1 cellular context compared by ENCODE assay signal in the genomic region with DNA sequence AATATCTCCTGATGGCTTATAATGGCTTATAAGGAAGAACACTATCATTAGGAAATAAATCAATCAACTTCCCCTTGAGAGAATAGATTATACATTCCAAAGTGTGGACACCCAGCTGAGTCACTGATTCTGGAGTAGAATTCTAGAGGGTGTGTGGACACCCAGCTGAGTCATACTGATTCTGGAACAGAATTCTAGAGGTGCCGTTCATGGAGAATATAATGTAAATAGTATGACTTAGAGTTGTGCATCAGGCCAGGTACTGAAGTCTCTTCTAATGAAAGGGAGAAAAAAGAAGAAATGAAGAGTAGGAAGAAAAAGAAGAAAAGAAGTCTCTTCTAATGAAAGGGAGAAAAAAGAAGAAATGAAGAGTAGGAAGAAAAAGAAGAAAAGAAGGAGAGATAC.
TF ChIP-seq lines count a peak whose summit lies in the region.

No MANE protein-coding gene starts in this region.

TF ChIP-seq in K562, 482 proteins besides CTCF, POLR2A, EP300 and RAD21 (continued from another document and continues in another):
- TF ChIP-seq, protein P1, sequence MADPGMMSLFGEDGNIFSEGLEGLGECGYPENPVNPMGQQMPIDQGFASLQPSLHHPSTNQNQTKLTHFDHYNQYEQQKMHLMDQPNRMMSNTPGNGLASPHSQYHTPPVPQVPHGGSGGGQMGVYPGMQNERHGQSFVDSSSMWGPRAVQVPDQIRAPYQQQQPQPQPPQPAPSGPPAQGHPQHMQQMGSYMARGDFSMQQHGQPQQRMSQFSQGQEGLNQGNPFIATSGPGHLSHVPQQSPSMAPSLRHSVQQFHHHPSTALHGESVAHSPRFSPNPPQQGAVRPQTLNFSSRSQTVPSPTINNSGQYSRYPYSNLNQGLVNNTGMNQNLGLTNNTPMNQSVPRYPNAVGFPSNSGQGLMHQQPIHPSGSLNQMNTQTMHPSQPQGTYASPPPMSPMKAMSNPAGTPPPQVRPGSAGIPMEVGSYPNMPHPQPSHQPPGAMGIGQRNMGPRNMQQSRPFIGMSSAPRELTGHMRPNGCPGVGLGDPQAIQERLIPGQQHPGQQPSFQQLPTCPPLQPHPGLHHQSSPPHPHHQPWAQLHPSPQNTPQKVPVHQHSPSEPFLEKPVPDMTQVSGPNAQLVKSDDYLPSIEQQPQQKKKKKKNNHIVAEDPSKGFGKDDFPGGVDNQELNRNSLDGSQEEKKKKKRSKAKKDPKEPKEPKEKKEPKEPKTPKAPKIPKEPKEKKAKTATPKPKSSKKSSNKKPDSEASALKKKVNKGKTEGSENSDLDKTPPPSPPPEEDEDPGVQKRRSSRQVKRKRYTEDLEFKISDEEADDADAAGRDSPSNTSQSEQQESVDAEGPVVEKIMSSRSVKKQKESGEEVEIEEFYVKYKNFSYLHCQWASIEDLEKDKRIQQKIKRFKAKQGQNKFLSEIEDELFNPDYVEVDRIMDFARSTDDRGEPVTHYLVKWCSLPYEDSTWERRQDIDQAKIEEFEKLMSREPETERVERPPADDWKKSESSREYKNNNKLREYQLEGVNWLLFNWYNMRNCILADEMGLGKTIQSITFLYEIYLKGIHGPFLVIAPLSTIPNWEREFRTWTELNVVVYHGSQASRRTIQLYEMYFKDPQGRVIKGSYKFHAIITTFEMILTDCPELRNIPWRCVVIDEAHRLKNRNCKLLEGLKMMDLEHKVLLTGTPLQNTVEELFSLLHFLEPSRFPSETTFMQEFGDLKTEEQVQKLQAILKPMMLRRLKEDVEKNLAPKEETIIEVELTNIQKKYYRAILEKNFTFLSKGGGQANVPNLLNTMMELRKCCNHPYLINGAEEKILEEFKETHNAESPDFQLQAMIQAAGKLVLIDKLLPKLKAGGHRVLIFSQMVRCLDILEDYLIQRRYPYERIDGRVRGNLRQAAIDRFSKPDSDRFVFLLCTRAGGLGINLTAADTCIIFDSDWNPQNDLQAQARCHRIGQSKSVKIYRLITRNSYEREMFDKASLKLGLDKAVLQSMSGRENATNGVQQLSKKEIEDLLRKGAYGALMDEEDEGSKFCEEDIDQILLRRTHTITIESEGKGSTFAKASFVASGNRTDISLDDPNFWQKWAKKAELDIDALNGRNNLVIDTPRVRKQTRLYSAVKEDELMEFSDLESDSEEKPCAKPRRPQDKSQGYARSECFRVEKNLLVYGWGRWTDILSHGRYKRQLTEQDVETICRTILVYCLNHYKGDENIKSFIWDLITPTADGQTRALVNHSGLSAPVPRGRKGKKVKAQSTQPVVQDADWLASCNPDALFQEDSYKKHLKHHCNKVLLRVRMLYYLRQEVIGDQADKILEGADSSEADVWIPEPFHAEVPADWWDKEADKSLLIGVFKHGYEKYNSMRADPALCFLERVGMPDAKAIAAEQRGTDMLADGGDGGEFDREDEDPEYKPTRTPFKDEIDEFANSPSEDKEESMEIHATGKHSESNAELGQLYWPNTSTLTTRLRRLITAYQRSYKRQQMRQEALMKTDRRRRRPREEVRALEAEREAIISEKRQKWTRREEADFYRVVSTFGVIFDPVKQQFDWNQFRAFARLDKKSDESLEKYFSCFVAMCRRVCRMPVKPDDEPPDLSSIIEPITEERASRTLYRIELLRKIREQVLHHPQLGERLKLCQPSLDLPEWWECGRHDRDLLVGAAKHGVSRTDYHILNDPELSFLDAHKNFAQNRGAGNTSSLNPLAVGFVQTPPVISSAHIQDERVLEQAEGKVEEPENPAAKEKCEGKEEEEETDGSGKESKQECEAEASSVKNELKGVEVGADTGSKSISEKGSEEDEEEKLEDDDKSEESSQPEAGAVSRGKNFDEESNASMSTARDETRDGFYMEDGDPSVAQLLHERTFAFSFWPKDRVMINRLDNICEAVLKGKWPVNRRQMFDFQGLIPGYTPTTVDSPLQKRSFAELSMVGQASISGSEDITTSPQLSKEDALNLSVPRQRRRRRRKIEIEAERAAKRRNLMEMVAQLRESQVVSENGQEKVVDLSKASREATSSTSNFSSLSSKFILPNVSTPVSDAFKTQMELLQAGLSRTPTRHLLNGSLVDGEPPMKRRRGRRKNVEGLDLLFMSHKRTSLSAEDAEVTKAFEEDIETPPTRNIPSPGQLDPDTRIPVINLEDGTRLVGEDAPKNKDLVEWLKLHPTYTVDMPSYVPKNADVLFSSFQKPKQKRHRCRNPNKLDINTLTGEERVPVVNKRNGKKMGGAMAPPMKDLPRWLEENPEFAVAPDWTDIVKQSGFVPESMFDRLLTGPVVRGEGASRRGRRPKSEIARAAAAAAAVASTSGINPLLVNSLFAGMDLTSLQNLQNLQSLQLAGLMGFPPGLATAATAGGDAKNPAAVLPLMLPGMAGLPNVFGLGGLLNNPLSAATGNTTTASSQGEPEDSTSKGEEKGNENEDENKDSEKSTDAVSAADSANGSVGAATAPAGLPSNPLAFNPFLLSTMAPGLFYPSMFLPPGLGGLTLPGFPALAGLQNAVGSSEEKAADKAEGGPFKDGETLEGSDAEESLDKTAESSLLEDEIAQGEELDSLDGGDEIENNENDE (IDR thresholded peaks at IDR 0.05; ENCODE audit: low read depth, low read length), result no peak
- peak; percentile 62; the same call in 1 of the 2 replicates for TF ChIP-seq SMARCC2 (IDR thresholded peaks at IDR 0.05; ENCODE audit: low read depth)
- TF ChIP-seq, protein P2, sequence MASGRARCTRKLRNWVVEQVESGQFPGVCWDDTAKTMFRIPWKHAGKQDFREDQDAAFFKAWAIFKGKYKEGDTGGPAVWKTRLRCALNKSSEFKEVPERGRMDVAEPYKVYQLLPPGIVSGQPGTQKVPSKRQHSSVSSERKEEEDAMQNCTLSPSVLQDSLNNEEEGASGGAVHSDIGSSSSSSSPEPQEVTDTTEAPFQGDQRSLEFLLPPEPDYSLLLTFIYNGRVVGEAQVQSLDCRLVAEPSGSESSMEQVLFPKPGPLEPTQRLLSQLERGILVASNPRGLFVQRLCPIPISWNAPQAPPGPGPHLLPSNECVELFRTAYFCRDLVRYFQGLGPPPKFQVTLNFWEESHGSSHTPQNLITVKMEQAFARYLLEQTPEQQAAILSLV (tag; IDR thresholded peaks at IDR 0.05), result no peak
- no peak for TF ChIP-seq ZNF561 (CRISPR knock-in tag; conservative IDR thresholded peaks at IDR 0.05)
- 0 out of 2 replicates have a peak, but pooled peaks have one; percentile 5 for TF ChIP-seq MTA2 (IDR thresholded peaks at IDR 0.05; ENCODE audit: low read depth)
- peak; percentile 86 for TF ChIP-seq SOX6 (IDR thresholded peaks at IDR 0.05)
- TF ChIP-seq SAFB2 (IDR thresholded peaks at IDR 0.05; ENCODE audit: borderline replicate concordance, low read depth, low read length, severe bottlenecking), result no peak
- no peak for TF ChIP-seq IRF2 (CRISPR knock-in tag; IDR thresholded peaks at IDR 0.05)
- TF ChIP-seq NCOA4 (IDR thresholded peaks at IDR 0.05; ENCODE audit: partially characterized antibody), result no peak
- no peak for TF ChIP-seq ASH1L (IDR thresholded peaks at IDR 0.05; ENCODE audit: borderline replicate concordance, low read depth, partially characterized antibody)
- no peak for TF ChIP-seq STAG1 (CRISPR knock-in tag; IDR thresholded peaks at IDR 0.05; ENCODE audit: borderline replicate concordance)
- no peak for TF ChIP-seq ARID2 (IDR thresholded peaks at IDR 0.05)
- peak; percentile 38; the same call in 1 of the 2 replicates for TF ChIP-seq PML (IDR thresholded peaks at IDR 0.05; ENCODE audit: low read length)
- TF ChIP-seq ARNT (IDR thresholded peaks at IDR 0.05), result peak; percentile 28 to 100; a peak in 3 of 4 replicates
- TF ChIP-seq, protein P3, sequence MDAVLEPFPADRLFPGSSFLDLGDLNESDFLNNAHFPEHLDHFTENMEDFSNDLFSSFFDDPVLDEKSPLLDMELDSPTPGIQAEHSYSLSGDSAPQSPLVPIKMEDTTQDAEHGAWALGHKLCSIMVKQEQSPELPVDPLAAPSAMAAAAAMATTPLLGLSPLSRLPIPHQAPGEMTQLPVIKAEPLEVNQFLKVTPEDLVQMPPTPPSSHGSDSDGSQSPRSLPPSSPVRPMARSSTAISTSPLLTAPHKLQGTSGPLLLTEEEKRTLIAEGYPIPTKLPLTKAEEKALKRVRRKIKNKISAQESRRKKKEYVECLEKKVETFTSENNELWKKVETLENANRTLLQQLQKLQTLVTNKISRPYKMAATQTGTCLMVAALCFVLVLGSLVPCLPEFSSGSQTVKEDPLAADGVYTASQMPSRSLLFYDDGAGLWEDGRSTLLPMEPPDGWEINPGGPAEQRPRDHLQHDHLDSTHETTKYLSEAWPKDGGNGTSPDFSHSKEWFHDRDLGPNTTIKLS (IDR thresholded peaks at IDR 0.05; ENCODE audit: borderline replicate concordance, low read depth), result peak; percentile 76; the same call in 1 of the 2 replicates
- TF ChIP-seq, protein P4, sequence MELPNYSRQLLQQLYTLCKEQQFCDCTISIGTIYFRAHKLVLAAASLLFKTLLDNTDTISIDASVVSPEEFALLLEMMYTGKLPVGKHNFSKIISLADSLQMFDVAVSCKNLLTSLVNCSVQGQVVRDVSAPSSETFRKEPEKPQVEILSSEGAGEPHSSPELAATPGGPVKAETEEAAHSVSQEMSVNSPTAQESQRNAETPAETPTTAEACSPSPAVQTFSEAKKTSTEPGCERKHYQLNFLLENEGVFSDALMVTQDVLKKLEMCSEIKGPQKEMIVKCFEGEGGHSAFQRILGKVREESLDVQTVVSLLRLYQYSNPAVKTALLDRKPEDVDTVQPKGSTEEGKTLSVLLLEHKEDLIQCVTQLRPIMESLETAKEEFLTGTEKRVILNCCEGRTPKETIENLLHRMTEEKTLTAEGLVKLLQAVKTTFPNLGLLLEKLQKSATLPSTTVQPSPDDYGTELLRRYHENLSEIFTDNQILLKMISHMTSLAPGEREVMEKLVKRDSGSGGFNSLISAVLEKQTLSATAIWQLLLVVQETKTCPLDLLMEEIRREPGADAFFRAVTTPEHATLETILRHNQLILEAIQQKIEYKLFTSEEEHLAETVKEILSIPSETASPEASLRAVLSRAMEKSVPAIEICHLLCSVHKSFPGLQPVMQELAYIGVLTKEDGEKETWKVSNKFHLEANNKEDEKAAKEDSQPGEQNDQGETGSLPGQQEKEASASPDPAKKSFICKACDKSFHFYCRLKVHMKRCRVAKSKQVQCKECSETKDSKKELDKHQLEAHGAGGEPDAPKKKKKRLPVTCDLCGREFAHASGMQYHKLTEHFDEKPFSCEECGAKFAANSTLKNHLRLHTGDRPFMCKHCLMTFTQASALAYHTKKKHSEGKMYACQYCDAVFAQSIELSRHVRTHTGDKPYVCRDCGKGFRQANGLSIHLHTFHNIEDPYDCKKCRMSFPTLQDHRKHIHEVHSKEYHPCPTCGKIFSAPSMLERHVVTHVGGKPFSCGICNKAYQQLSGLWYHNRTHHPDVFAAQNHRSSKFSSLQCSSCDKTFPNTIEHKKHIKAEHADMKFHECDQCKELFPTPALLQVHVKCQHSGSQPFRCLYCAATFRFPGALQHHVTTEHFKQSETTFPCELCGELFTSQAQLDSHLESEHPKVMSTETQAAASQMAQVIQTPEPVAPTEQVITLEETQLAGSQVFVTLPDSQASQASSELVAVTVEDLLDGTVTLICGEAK (IDR thresholded peaks at IDR 0.05), result no peak
- TF ChIP-seq, protein P4 (CRISPR knock-in tag; IDR thresholded peaks at IDR 0.05), result no peak
- no peak for TF ChIP-seq ZBTB8A (IDR thresholded peaks at IDR 0.05; ENCODE audit: partially characterized antibody)
- peak; percentile 27; the same call in 1 of the 2 replicates for TF ChIP-seq GATAD2B (IDR thresholded peaks at IDR 0.05; ENCODE audit: borderline replicate concordance)
- no peak for TF ChIP-seq ZNF324 (CRISPR knock-in tag; IDR thresholded peaks at IDR 0.05)
- TF ChIP-seq FOS (IDR thresholded peaks at IDR 0.05; ENCODE audit: extremely low read depth, insufficient read length), result peak; percentile 49
- no peak for TF ChIP-seq EZH2 (IDR thresholded peaks at IDR 0.05; ENCODE audit: borderline replicate concordance, low read depth, low read length)
- no peak for TF ChIP-seq ETV5 (CRISPR knock-in tag; IDR thresholded peaks at IDR 0.05; ENCODE audit: low read depth)
- TF ChIP-seq MCM7 (IDR thresholded peaks at IDR 0.05), result no peak
- TF ChIP-seq ZNF586 (CRISPR knock-in tag; conservative IDR thresholded peaks at IDR 0.05), result no peak
- TF ChIP-seq, protein P5, sequence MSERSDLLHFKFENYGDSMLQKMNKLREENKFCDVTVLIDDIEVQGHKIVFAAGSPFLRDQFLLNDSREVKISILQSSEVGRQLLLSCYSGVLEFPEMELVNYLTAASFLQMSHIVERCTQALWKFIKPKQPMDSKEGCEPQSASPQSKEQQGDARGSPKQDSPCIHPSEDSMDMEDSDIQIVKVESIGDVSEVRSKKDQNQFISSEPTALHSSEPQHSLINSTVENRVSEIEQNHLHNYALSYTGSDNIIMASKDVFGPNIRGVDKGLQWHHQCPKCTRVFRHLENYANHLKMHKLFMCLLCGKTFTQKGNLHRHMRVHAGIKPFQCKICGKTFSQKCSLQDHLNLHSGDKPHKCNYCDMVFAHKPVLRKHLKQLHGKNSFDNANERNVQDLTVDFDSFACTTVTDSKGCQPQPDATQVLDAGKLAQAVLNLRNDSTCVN (CRISPR knock-in tag; IDR thresholded peaks at IDR 0.05), result no peak
- TF ChIP-seq TOE1 (IDR thresholded peaks at IDR 0.05; ENCODE audit: borderline replicate concordance), result no peak
- TF ChIP-seq TOE1 (CRISPR knock-in tag; IDR thresholded peaks at IDR 0.05; ENCODE audit: borderline replicate concordance, low read depth), result 0 out of 2 replicates have a peak, but pooled peaks have one; percentile 4
- TF ChIP-seq ZNF140 (CRISPR knock-in tag; IDR thresholded peaks at IDR 0.05), result no peak
- no peak for TF ChIP-seq NR2F6 (CRISPR knock-in tag; IDR thresholded peaks at IDR 0.05)
